8 cellular contexts compared by ENCODE assay signal in the genomic region with DNA sequence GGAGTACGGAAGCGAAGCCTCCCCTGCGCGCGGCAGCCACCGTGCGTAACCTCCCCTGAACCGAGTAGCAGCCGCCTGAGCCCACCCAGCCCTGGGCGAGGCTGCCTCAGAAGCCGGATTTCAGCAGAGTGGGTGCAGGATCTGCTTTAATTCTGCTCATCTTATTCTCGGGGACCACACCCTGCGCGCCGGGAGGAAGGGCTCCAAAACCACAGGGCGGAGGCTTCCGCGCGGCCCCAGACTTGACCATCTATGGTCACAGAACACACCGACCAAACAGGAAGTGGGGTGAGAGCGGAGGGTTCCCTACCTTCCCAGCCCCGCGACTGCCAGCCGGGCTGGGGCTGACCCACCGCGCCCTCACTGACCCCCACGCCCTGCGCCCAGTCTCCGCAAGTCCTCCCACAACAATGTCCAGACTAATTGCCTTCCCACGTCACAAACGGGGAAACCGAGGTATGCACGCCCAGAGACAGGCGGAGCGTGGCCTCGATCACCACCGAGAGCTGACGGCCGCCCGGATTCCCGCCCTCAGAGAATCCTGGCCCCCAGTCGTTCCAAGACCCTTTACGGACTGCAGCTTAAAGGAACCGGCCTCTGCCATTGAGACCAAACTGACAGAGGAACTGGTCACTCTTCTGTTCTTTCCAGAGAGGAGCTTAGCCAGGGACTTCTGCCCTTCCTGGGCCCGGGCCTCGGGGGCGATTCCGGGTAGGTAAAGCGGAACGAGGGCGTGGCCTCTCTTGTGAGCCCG. TPM values are rescaled to one million over a fixed set of nuclear protein-coding genes. Genes with fewer than 3 reads are reported as not detected.
DNase-seq lines count a peak whose midpoint lies in the region; ATAC-seq, FAIRE-seq and TF ChIP-seq lines count a peak whose summit lies in the region.

No MANE protein-coding gene starts in this region.

- peaks cover 7% of the 10 kb centered on the region for H3K9me3 Mint-ChIP-seq in glutamatergic neuron (ENCODE audit: unreplicated experiment)

- in situ Hi-C loops in GM23248 (cut with MboI) = loop anchor here (10.0 kb wide), 1 partner anchor 115 kb away; no protein-coding TSS in a partner anchor

- FAIRE-seq in pancreas (lab: Jason Lieb, UNC) = no peak

- H3K9me3 ChIP-seq in GM23248 (ENCODE audit: low read depth) (no peaks in the 10 kb centered on the region), KOPT-K1 (ENCODE audit: insufficient read depth, low read length, poor library complexity, severe bottlenecking) (no peaks in the 10 kb centered on the region), SK-N-MC (ENCODE audit: low read depth, low read length) (no peaks in the 10 kb centered on the region), pancreas (no peaks in the 10 kb centered on the region), upper lobe of left lung (no peaks in the 10 kb centered on the region)

- H3K36me3 Mint-ChIP-seq in glutamatergic neuron (ENCODE audit: unreplicated experiment) = no peaks in the 10 kb centered on the region

- peak overlapping the region; percentile 95 for H3K4me3 Mint-ChIP-seq in glutamatergic neuron (ENCODE audit: unreplicated experiment)

- H3K4me1 ChIP-seq in GM23248 (ENCODE audit: insufficient read depth) (peaks cover 53% of the 10 kb centered on the region), pancreas (peaks cover 31 to 55% (median 32%) of the 10 kb centered on the region in 3 donors), upper lobe of left lung (peaks cover 52 to 59% (median 56%) of the 10 kb centered on the region in 4 donors)

- H3K4me3 ChIP-seq in GM23248 (peak overlapping the region; percentile 99), SK-N-MC (peak overlapping the region; percentile 93), pancreas (peak overlapping the region; percentile 79 to 99 (median 89)), upper lobe of left lung (peak overlapping the region; percentile 76 to 93 (median 83))

- H2AFZ ChIP-seq in GM23248 = peak overlapping the region; percentile 86

- H3K79me2 ChIP-seq in GM23248 (ENCODE audit: insufficient read depth) = peaks cover 45% of the 10 kb centered on the region

- H3K27ac ChIP-seq in GM23248 (peak overlapping the region; percentile 95), KOPT-K1 (ENCODE audit: low read depth, low read length, poor library complexity, severe bottlenecking) (peak overlapping the region; percentile 90), SK-N-MC (peak overlapping the region; percentile 34; the same call in 1 of the 2 replicates), pancreas (peak overlapping the region; percentile 90 to 99 (median 96)), upper lobe of left lung (peak overlapping the region; percentile 94 to 100 (median 96))

- peak overlapping the region; percentile 94 for H3K9ac ChIP-seq in GM23248
- peak overlapping the region; percentile 86 for H3K9ac ChIP-seq in SK-N-MC (ENCODE audit: insufficient read length)

- no peaks in the 10 kb centered on the region for H3K36me3 ChIP-seq in GM23248 (ENCODE audit: low read depth)
- H3K36me3 ChIP-seq in KOPT-K1 (ENCODE audit: insufficient read depth, low read length) = peaks cover 6% of the 10 kb centered on the region
- H3K36me3 ChIP-seq in SK-N-MC (ENCODE audit: insufficient read depth, low read length) = no peaks in the 10 kb centered on the region; the same call in 1 of the 2 replicates
- no peaks in the 10 kb centered on the region for H3K36me3 ChIP-seq in pancreas
- H3K36me3 ChIP-seq in upper lobe of left lung = peaks cover 0 to 11% (median 0%) of the 10 kb centered on the region in 4 donors

- H3K27me3 Mint-ChIP-seq in glutamatergic neuron (ENCODE audit: unreplicated experiment) = peaks cover 2% of the 10 kb centered on the region

- peak overlapping the region; percentile 90 for H3K4me2 ChIP-seq in GM23248 (ENCODE audit: unreplicated experiment)

- WGBS in GM23248 (ENCODE audit: low coverage in 1 of 2, low lambda C conversion rate in 2 of 2, missing lambda C conversion rate in 2 of 2), 2 experiments = 1% methylated on average over 51 to 52 of the region's 52 CpGs
- WGBS in pancreas, 2 donors = 0% methylated on average over 49 to 52 of the region's 52 CpGs
- WGBS in upper lobe of left lung, 2 donors = 1% methylated on average over 14 to 49 of the region's 52 CpGs

- intact Hi-C loops in pancreas (cut with DNase I) = no loop called here

- peak in 3 of 4 donors; percentile 85 to 98 (median 92) for TF ChIP-seq POLR2A in upper lobe of left lung (IDR thresholded peaks at IDR 0.05)

- H3F3A ChIP-seq in GM23248 (ENCODE audit: insufficient read depth) = peaks cover 51% of the 10 kb centered on the region

- TF ChIP-seq CTCF in glutamatergic neuron (IDR thresholded peaks at IDR 0.05; ENCODE audit: partially characterized antibody, unreplicated experiment) (no peak), pancreas (IDR thresholded peaks at IDR 0.05) (no peak), upper lobe of left lung (IDR thresholded peaks at IDR 0.05) (peak in 1 of 6 experiments; percentile 28)

- DNase-seq in GDM1 (lab: John Stamatoyannopoulos, UW) = peak; percentile 69
- peak; percentile 88 for DNase-seq in GM23248
- no peak for DNase-seq in SK-N-MC (ENCODE audit: low read depth, low spot score)
- DNase-seq in activated naive CD4-positive, alpha-beta T cell treated with anti-CD3 and anti-CD28 coated beads, Interleukin-2, amount 50 U/mL, for 16 hours = peak; percentile 49
- peak; percentile 77 for DNase-seq in glutamatergic neuron
- DNase-seq in pancreas = peak; percentile 58 to 88 (median 75)
- DNase-seq in upper lobe of left lung = peak; percentile 92 to 93

- H3K4me1 Mint-ChIP-seq in glutamatergic neuron (ENCODE audit: low read depth, unreplicated experiment) = peaks cover 19% of the 10 kb centered on the region

- no peak for TF ChIP-seq EP300 in upper lobe of left lung (IDR thresholded peaks at IDR 0.05)

- no peaks in the 10 kb centered on the region for H3K9me2 ChIP-seq in GM23248 (ENCODE audit: insufficient read depth)

- ATAC-seq in pancreas = peak; percentile 46 to 65 (median 58)
- peak; percentile 89 to 94 for ATAC-seq in upper lobe of left lung (ENCODE audit: low FRiP score in 2 of 2)

- H3K27me3 ChIP-seq in GM23248 (replicated peaks; ENCODE audit: insufficient read depth) = no peaks in the 10 kb centered on the region
- no peaks in the 10 kb centered on the region for H3K27me3 ChIP-seq in pancreas
- no peaks in the 10 kb centered on the region for H3K27me3 ChIP-seq in upper lobe of left lung

- H3K27ac Mint-ChIP-seq in glutamatergic neuron (ENCODE audit: unreplicated experiment) = peak overlapping the region; percentile 97

- H4K20me1 ChIP-seq in GM23248 (ENCODE audit: insufficient read depth) = peaks cover 6% of the 10 kb centered on the region; the same call in 1 of the 2 replicates

RNA-seq across cellular contexts. Expression of gene CAP1, which starts 0.6 kb away (rescaled TPM):
- 496 and 560 TPM in 2 replicates for total RNA-seq in GM23248 (2014; rRNA removed; shearing (Covaris generic))
- polyA plus RNA-seq in GM23248 (2016; fragmentation: Nextera tagmentation; extraction: Ambion mirVana) (576 and 593 TPM in 2 replicates), pancreas (10 to 100 TPM; 28.5 to 53.2 TPM)
- total RNA-seq in glutamatergic neuron (ENCODE audit: unreplicated experiment) (293 TPM), pancreas (100 to 1,000 TPM in 2 of 6 donors, 10 to 100 TPM in 4; 40.7 to 146 (median 69.5) TPM), upper lobe of left lung (100 to 1,000 TPM; 113 to 502 (median 245) TPM)

RNA-seq across cellular contexts. Expression of gene PPT1, which starts 57.1 kb away (rescaled TPM):
- 26.9 and 38.3 TPM in 2 replicates for total RNA-seq in GM23248 (2014; rRNA removed; shearing (Covaris generic))
- 53.1 and 54.0 TPM in 2 replicates for polyA plus RNA-seq in GM23248 (2016; fragmentation: Nextera tagmentation; extraction: Ambion mirVana)
- total RNA-seq in glutamatergic neuron (ENCODE audit: unreplicated experiment) = 32.5 TPM
- total RNA-seq in pancreas = 10 to 100 TPM; 20.1 to 74.1 (median 32.2) TPM
- 10 to 100 TPM; 21.3 to 50.5 TPM for polyA plus RNA-seq in pancreas
- total RNA-seq in upper lobe of left lung = 100 to 1,000 TPM in 3 of 6 donors, 10 to 100 TPM in 3; 35.6 to 190 (median 95.3) TPM

Comparison
In these comparisons a context has a peak if more than half of its experiments do, and no peak if none do; other contexts are left out.
1. H3K27ac ChIP-seq: peak in every context shown above with its lines; median percentile 96 in pancreas; 96 in upper lobe of left lung; 95 in GM23248; 90 in KOPT-K1; 34 in SK-N-MC.